Comparison of ENCODE assay signal across 9 cellular contexts in genomic region chr4:7771541-7772507, GRCh38.
A peak's percentile ranks its signal among the peaks of the same experiment; 100 is the strongest.
DNase-seq lines count a peak whose midpoint lies in the region; ATAC-seq and TF ChIP-seq lines count a peak whose summit lies in the region.
"Had no signal": no experiment of that assay in that cellular context is flagged by ENCODE, and none has a peak within 500 bp of the region (broad histone marks: within the 10 kb centered on the region; RNA-seq: fewer than 3 reads in every experiment).

No MANE protein-coding gene starts in this region.

- 63 to 87% (median 79%) methylated on average over 25 to 26 of the region's 26 CpGs for WGBS in spleen, 5 donors

- intact Hi-C loops in activated CD4-positive, alpha-beta T cell treated with anti-CD3 and anti-CD28 coated beads for 36 hours (cut with DNase I, micrococcal nuclease), result no loop called here
- intact Hi-C loops in spleen (cut with DNase I; ENCODE audit: low total_unique reads), result no loop called here
- intact Hi-C loops in activated T-helper 2 cell treated with anti-CD3 and anti-CD28 coated beads, Interferon-gamma antibody, Interleukin-2, Interleukin-4, amounts not matched to agents 10 μg/mL and 5 μg/mL and 100 μg/mL, durations not matched to agents 14 hours and 24 hours and 36 hours (cut with micrococcal nuclease), result no loop called here

- peak; percentile 45 for ATAC-seq in activated CD4-positive, alpha-beta T cell treated with anti-CD3 and anti-CD28 coated beads for 36 hours
- ATAC-seq in effector memory CD8-positive, alpha-beta T cell (replicated peaks), result no peak

- no peaks in the 10 kb centered on the region for H3K27me3 Mint-ChIP-seq in activated CD4-positive, alpha-beta T cell treated with anti-CD3 and anti-CD28 coated beads for 36 hours
- H3K27me3 Mint-ChIP-seq in effector memory CD8-positive, alpha-beta T cell, result no peaks in the 10 kb centered on the region
- H3K27me3 Mint-ChIP-seq in activated T-helper 2 cell treated with anti-CD3 and anti-CD28 coated beads, Interferon-gamma antibody, Interleukin-2, Interleukin-4, amounts not matched to agents 10 μg/mL and 5 μg/mL and 100 μg/mL, durations not matched to agents 14 hours and 24 hours and 36 hours (ENCODE audit: low read depth), result no peaks in the 10 kb centered on the region

- peaks cover 20% of the 10 kb centered on the region for H3K4me1 Mint-ChIP-seq in activated CD4-positive, alpha-beta T cell treated with anti-CD3 and anti-CD28 coated beads for 36 hours
- H3K4me1 Mint-ChIP-seq in effector memory CD8-positive, alpha-beta T cell (ENCODE audit: low read depth in 2 of 2), result peaks cover 10 to 23% of the 10 kb centered on the region in 2 donors
- peaks cover 13% of the 10 kb centered on the region for H3K4me1 Mint-ChIP-seq in activated T-helper 2 cell treated with anti-CD3 and anti-CD28 coated beads, Interferon-gamma antibody, Interleukin-2, Interleukin-4, amounts not matched to agents 10 μg/mL and 5 μg/mL and 100 μg/mL, durations not matched to agents 14 hours and 24 hours and 36 hours (ENCODE audit: low read depth)

- no peak for DNase-seq in activated CD4-positive, alpha-beta T cell treated with anti-CD3 and anti-CD28 coated beads for 36 hours
- DNase-seq in activated CD4-positive, alpha-beta T cell treated with anti-CD3 and anti-CD28 coated beads for 4 hours, result no peak
- DNase-seq in MV-4-11 (lab: John Stamatoyannopoulos, UW) (peak; percentile 44), spleen (peak; percentile 57), GM03348 (ENCODE audit: low spot score) (no peak)
- no peak for DNase-seq in effector memory CD8-positive, alpha-beta T cell
- DNase-seq in activated T-helper 2 cell treated with anti-CD3 and anti-CD28 coated beads, Interferon-gamma antibody, Interleukin-2, Interleukin-4, amounts not matched to agents 10 μg/mL and 5 μg/mL and 100 μg/mL, durations not matched to agents 14 hours and 24 hours and 36 hours (ENCODE audit: low spot score), result no peak
- DNase-seq: cortex of kidney had no signal

- no peak overlapping the region for H3K4me3 ChIP-seq in HEK293 (ENCODE audit: low read depth, low read length)
- H3K4me3 ChIP-seq in spleen, result no peak overlapping the region

- H3K27me3 ChIP-seq in spleen (replicated peaks in 1 of 7), result no peaks in the 10 kb centered on the region

- H3K9me3 Mint-ChIP-seq in activated CD4-positive, alpha-beta T cell treated with anti-CD3 and anti-CD28 coated beads for 36 hours (ENCODE audit: low read depth), result no peaks in the 10 kb centered on the region
- H3K9me3 Mint-ChIP-seq in effector memory CD8-positive, alpha-beta T cell, result no peaks in the 10 kb centered on the region
- no peaks in the 10 kb centered on the region for H3K9me3 Mint-ChIP-seq in activated T-helper 2 cell treated with anti-CD3 and anti-CD28 coated beads, Interferon-gamma antibody, Interleukin-2, Interleukin-4, amounts not matched to agents 10 μg/mL and 5 μg/mL and 100 μg/mL, durations not matched to agents 14 hours and 24 hours and 36 hours

- H3K27ac Mint-ChIP-seq in activated CD4-positive, alpha-beta T cell treated with anti-CD3 and anti-CD28 coated beads for 36 hours, result no peak overlapping the region
- peak overlapping the region in 1 of 2 donors; percentile 57 for H3K27ac Mint-ChIP-seq in effector memory CD8-positive, alpha-beta T cell
- no peak overlapping the region for H3K27ac Mint-ChIP-seq in activated T-helper 2 cell treated with anti-CD3 and anti-CD28 coated beads, Interferon-gamma antibody, Interleukin-2, Interleukin-4, amounts not matched to agents 10 μg/mL and 5 μg/mL and 100 μg/mL, durations not matched to agents 14 hours and 24 hours and 36 hours

- H3K36me3 Mint-ChIP-seq in activated CD4-positive, alpha-beta T cell treated with anti-CD3 and anti-CD28 coated beads for 36 hours (ENCODE audit: low read depth), result peaks cover 18% of the 10 kb centered on the region
- peaks cover 11% of the 10 kb centered on the region for H3K36me3 Mint-ChIP-seq in effector memory CD8-positive, alpha-beta T cell (ENCODE audit: insufficient read depth)
- peaks cover 21% of the 10 kb centered on the region for H3K36me3 Mint-ChIP-seq in activated T-helper 2 cell treated with anti-CD3 and anti-CD28 coated beads, Interferon-gamma antibody, Interleukin-2, Interleukin-4, amounts not matched to agents 10 μg/mL and 5 μg/mL and 100 μg/mL, durations not matched to agents 14 hours and 24 hours and 36 hours (ENCODE audit: low read depth)

- no peak overlapping the region for H3K27ac ChIP-seq in HEK293 (ENCODE audit: extremely low read depth, low read depth, low read length)
- no peak overlapping the region for H3K27ac ChIP-seq in spleen

- TF ChIP-seq CTCF in HEK293 (tag by site-specific recombination; IDR thresholded peaks at IDR 0.05) (no peak), spleen (IDR thresholded peaks at IDR 0.05 in 8 of 11, conservative IDR thresholded peaks at IDR 0.05 in 3 of 11) (no peak)

- POLR2A ChIA-PET in activated CD4-positive, alpha-beta T cell treated with anti-CD3 and anti-CD28 coated beads for 36 hours (lab: Charles Lee), result no interaction called here
- POLR2A ChIA-PET in HEK293 (lab: Yijun Ruan, JAX), result no interaction called here

- no peak overlapping the region for H3K4me3 Mint-ChIP-seq in activated CD4-positive, alpha-beta T cell treated with anti-CD3 and anti-CD28 coated beads for 36 hours
- no peak overlapping the region for H3K4me3 Mint-ChIP-seq in effector memory CD8-positive, alpha-beta T cell
- no peak overlapping the region for H3K4me3 Mint-ChIP-seq in activated T-helper 2 cell treated with anti-CD3 and anti-CD28 coated beads, Interferon-gamma antibody, Interleukin-2, Interleukin-4, amounts not matched to agents 10 μg/mL and 5 μg/mL and 100 μg/mL, durations not matched to agents 14 hours and 24 hours and 36 hours (ENCODE audit: low read depth)

- H3K9me3 ChIP-seq in HEK293 (ENCODE audit: control insufficient read depth, insufficient read depth, low read depth, low read length) (no peaks in the 10 kb centered on the region), spleen (no peaks in the 10 kb centered on the region)

- H3K4me1 ChIP-seq in HEK293 (ENCODE audit: control insufficient read depth, insufficient read depth, low read length) (no peaks in the 10 kb centered on the region), spleen (peaks cover 0 to 16% (median 0%) of the 10 kb centered on the region in 6 donors)

- H3K36me3 ChIP-seq in HEK293 (ENCODE audit: control insufficient read depth in 2 of 2, insufficient read depth in 1 of 2, low read length in 2 of 2), result peaks cover 0 to 31% of the 10 kb centered on the region in 2 experiments; a peak in 1 of 3 replicates
- H3K36me3 ChIP-seq in spleen, result peaks cover 0 to 93% (median 36%) of the 10 kb centered on the region in 6 donors

- TF ChIP-seq POLR2A in spleen (IDR thresholded peaks at IDR 0.05), result no peak

- CTCF ChIA-PET in activated CD4-positive, alpha-beta T cell treated with anti-CD3 and anti-CD28 coated beads for 36 hours (lab: Charles Lee), result interaction anchor here (1.1 kb wide), 1 partner anchor 12 kb away, joined by 3 read pairs; no protein-coding TSS in a partner anchor
- CTCF ChIA-PET in HEK293 (lab: Yijun Ruan, JAX), result interaction anchor here (1.1 to 1.5 kb wide), 2 partner anchors 10 to 14 kb away, joined by 3 to 7 read pairs; no protein-coding TSS in a partner anchor

TF ChIP-seq in HEK293, 187 proteins besides CTCF, POLR2A, EP300 and RAD21:
- TF ChIP-seq ZIC2 (tag by site-specific recombination; IDR thresholded peaks at IDR 0.05) (peak; percentile 36; the same call in 1 of the 2 replicates), ZNF530 (tag by site-specific recombination; IDR thresholded peaks at IDR 0.05; ENCODE audit: low read depth) (no peak)

Comparison
In these comparisons a context has a peak if more than half of its experiments do, and no peak if none do; other contexts are left out.
1. DNase-seq: peak in MV-4-11 (single experiment) and spleen (single experiment); none in activated CD4-positive, alpha-beta T cell treated with anti-CD3 and anti-CD28 coated beads for 36 hours (single experiment), activated CD4-positive, alpha-beta T cell treated with anti-CD3 and anti-CD28 coated beads for 4 hours (0 of 2), GM03348 (single experiment), effector memory CD8-positive, alpha-beta T cell (0 of 3) and activated T-helper 2 cell treated with anti-CD3 and anti-CD28 coated beads, Interferon-gamma antibody, Interleukin-2, Interleukin-4, amounts not matched to agents 10 μg/mL and 5 μg/mL and 100 μg/mL, durations not matched to agents 14 hours and 24 hours and 36 hours (single experiment).